In the genomic region with DNA sequence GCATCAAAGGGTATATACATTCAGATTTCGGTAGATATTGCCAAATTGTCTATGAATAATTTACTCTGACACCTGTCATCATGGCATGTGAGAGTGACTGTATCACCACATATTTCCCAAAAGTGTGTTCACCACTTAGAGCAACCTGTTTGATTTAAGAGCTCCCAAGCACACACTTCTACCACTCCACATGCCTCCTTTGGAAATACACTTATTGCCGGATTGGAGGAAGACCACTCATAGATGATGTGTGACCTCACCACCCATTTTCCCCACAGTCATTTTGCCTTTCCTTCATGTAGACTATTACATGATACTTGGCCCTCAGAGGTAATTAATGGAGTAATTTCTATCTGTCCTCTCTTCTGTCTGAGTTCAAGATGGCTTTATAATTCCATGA, we compare ENCODE assay signal across 3 cellular contexts.
"Had no signal": no experiment of that assay in that cellular context is flagged by ENCODE, and none has a peak within 500 bp of the region (broad histone marks: within the 10 kb centered on the region; RNA-seq: fewer than 3 reads in every experiment).

No MANE protein-coding gene starts in this region.

- ATAC-seq: GM12878 had no signal

- H3K4me3 ChIP-seq: GM12878 had no signal

- DNase-seq: GDM1, GF-D8 had no signal
